8 cellular contexts compared by ENCODE assay signal in the genomic region with DNA sequence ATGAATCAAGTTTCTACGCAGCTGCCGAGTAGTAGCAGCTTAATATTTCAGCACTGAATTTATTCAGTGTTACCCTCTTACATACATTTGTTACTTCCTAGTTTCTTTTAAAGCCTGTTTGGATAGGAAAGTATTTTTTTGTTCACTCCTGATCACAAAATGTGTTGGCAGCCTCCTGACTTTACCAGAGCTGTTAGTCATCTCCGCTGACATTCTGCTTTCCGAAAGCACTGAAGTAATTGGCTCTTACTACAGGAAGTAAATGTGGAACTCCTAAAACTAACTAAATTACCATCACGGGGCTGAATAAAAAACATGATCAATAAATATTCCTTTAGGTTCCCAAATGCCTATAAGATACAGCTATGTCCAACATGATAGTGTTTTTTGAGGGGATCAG.
DNase-seq lines count a peak whose midpoint lies in the region; FAIRE-seq and TF ChIP-seq lines count a peak whose summit lies in the region.

No MANE protein-coding gene starts in this region.

- peak overlapping the region; percentile 28 for H3K4me3 ChIP-seq in WI38 (ENCODE audit: low read depth, low read length)
- no peak overlapping the region for H3K4me3 ChIP-seq in fibroblast of villous mesenchyme (ENCODE audit: low read depth, low read length)
- peak overlapping the region in 3 of 4 donors; percentile 7 to 12 (median 9) for H3K4me3 ChIP-seq in stomach

- H3K36me3 ChIP-seq in stomach = no peaks in the 10 kb centered on the region

- DNase-seq in stimulated activated CD4-positive, alpha-beta T cell treated with anti-CD3 and anti-CD28 coated beads, Interleukin-15, amount 100 ng/mL, for 24 hours = peak; percentile 40
- DNase-seq in stimulated activated CD4-positive, alpha-beta T cell treated with anti-CD3 and anti-CD28 coated beads, Interleukin-2, amount 100 ng/mL, for 48 hours = no peak
- DNase-seq in fibroblast of villous mesenchyme (ENCODE audit: low read depth) = peak; percentile 54
- no peak for DNase-seq in stomach
- DNase-seq in midbrain (lab: John Stamatoyannopoulos, UW) = no peak
- DNase-seq in urothelium cell line (ENCODE audit: low spot score) = no peak
- no peak for DNase-seq in SIG-M5 (lab: John Stamatoyannopoulos, UW)

- no peak for TF ChIP-seq POLR2A in stomach (IDR thresholded peaks at IDR 0.05)

- TF ChIP-seq EP300 in stomach (IDR thresholded peaks at IDR 0.05) = no peak

- peaks cover 0 to 22% (median 10%) of the 10 kb centered on the region in 4 donors for H3K4me1 ChIP-seq in stomach

- no peak for FAIRE-seq in urothelium cell line (lab: Jason Lieb, UNC)

- peak overlapping the region in 4 of 5 donors; percentile 20 to 61 (median 42) for H3K27ac ChIP-seq in stomach

- 7 to 24% (median 11%) methylated on average over 5 of the region's 5 CpGs for WGBS in stomach, 5 donors

- intact Hi-C loops in stomach (cut with DNase I; ENCODE audit: low total_unique reads) = no loop called here

- H3K27me3 ChIP-seq in stomach = no peaks in the 10 kb centered on the region

- TF ChIP-seq CTCF in WI38 (IDR thresholded peaks at IDR 0.05; ENCODE audit: low read depth, low read length) = no peak
- no peak for TF ChIP-seq CTCF in fibroblast of villous mesenchyme (IDR thresholded peaks at IDR 0.05; ENCODE audit: insufficient read depth, low read depth, low read length)
- no peak for TF ChIP-seq CTCF in stomach (IDR thresholded peaks at IDR 0.05)

- H3K9me3 ChIP-seq in stomach = no peaks in the 10 kb centered on the region

Comparison
In these comparisons a context has a peak if more than half of its experiments do, and no peak if none do; other contexts are left out.
1. DNase-seq: peak in stimulated activated CD4-positive, alpha-beta T cell treated with anti-CD3 and anti-CD28 coated beads, Interleukin-15, amount 100 ng/mL, for 24 hours (single experiment) and fibroblast of villous mesenchyme (single experiment); none in stimulated activated CD4-positive, alpha-beta T cell treated with anti-CD3 and anti-CD28 coated beads, Interleukin-2, amount 100 ng/mL, for 48 hours (0 of 2), stomach (single experiment), midbrain (single experiment), urothelium cell line (single experiment) and SIG-M5 (single experiment).